6 cellular contexts compared by ENCODE assay signal in genomic region chr21:8449807-8450206, GRCh38.
DNase-seq lines count a peak whose midpoint lies in the region; ATAC-seq and TF ChIP-seq lines count a peak whose summit lies in the region.
"Not testable (repeated sequence)": the region's sequence is repeated elsewhere in the genome, so short reads cannot be mapped to it uniquely, and the experiment has no call there.

No MANE protein-coding gene starts in this region.

- H3K4me3 ChIP-seq in GM23338; lung; aorta (ENCODE audit: low read length in 2 of 2): not testable (repeated sequence)

- intact Hi-C loops in sciatic nerve (cut with DNase I); aorta (cut with DNase I): not testable (repeated sequence)

- H3K4me2 ChIP-seq in GM23338 = not testable (repeated sequence)

- not testable (repeated sequence) for H3K4me3 Mint-ChIP-seq in GM23338

- H4K20me1 ChIP-seq in GM23338 (replicated peaks; ENCODE audit: insufficient read depth) = not testable (repeated sequence)

- not testable (repeated sequence) for H3K4me1 Mint-ChIP-seq in GM23338

- H3K9me2 ChIP-seq in GM23338 (ENCODE audit: insufficient read depth) = not testable (repeated sequence)

- DNase-seq in GM23338 (ENCODE audit: low spot score); lung (ENCODE audit: low spot score); omental fat pad (ENCODE audit: low spot score); sciatic nerve (ENCODE audit: low spot score); aorta: not testable (repeated sequence)

- H3K36me3 Mint-ChIP-seq in GM23338 (ENCODE audit: low read depth) = not testable (repeated sequence)

- not testable (repeated sequence) for H3K27ac Mint-ChIP-seq in GM23338

- not testable (repeated sequence) for H2AFZ ChIP-seq in GM23338

- not testable (repeated sequence) for H3K27me3 ChIP-seq in GM23338 (ENCODE audit: insufficient read depth); lung (ENCODE audit: control insufficient read depth, insufficient read depth); aorta (ENCODE audit: control insufficient read depth in 1 of 2, insufficient read depth in 2 of 2, low read length in 1 of 2)

- not testable (repeated sequence) for TF ChIP-seq CTCF in GM23338 (conservative IDR thresholded peaks at IDR 0.05; ENCODE audit: low read depth in 2 of 2); lung (IDR thresholded peaks at IDR 0.05; ENCODE audit: control extremely low read depth, extremely low read depth); omental fat pad (IDR thresholded peaks at IDR 0.05)

- ATAC-seq in GM23338 (peak; percentile 18), esophagus mucosa (peak; percentile 48), lung (ENCODE audit: insufficient read depth, low FRiP score) (peak; percentile 56), omental fat pad (ENCODE audit: low FRiP score) (peak; percentile 38), sciatic nerve (peak; percentile 64), aorta (ENCODE audit: low FRiP score) (peak; percentile 87)

- H3K9me3 Mint-ChIP-seq in GM23338 = not testable (repeated sequence)

- no CpG with 5 or more reads among the region's 18 CpGs for WGBS in lung, 2 donors
- WGBS in aorta, 2 donors = no CpG with 5 or more reads among the region's 18 CpGs

- not testable (repeated sequence) for H3K27me3 Mint-ChIP-seq in GM23338 (ENCODE audit: insufficient read depth, low read depth, poor library complexity)

- not testable (repeated sequence) for H3K27ac ChIP-seq in GM23338 (ENCODE audit: low read depth); lung (ENCODE audit: low read depth in 1 of 2, low read length in 1 of 2); aorta (ENCODE audit: low read depth in 1 of 2, low read length in 2 of 2)

- not testable (repeated sequence) for H3K36me3 ChIP-seq in GM23338 (ENCODE audit: insufficient read depth); lung (ENCODE audit: control insufficient read depth in 2 of 2, insufficient read depth in 2 of 2, low read length in 2 of 2); aorta (ENCODE audit: control insufficient read depth in 1 of 2, insufficient read depth in 2 of 2, low read length in 1 of 2)

- not testable (repeated sequence) for H3K9me3 ChIP-seq in lung (ENCODE audit: control insufficient read depth in 2 of 2, insufficient read depth in 1 of 2, low read length in 1 of 2); aorta (ENCODE audit: control insufficient read depth, low read length)

- not testable (repeated sequence) for H3K79me2 ChIP-seq in GM23338 (replicated peaks; ENCODE audit: insufficient read depth)

- not testable (repeated sequence) for H3F3A ChIP-seq in GM23338 (replicated peaks; ENCODE audit: low read depth)

- not testable (repeated sequence) for H3K4me1 ChIP-seq in GM23338 (ENCODE audit: insufficient read depth); lung (ENCODE audit: control insufficient read depth in 2 of 2, insufficient read depth in 2 of 2, low read length in 2 of 2); aorta (ENCODE audit: control insufficient read depth in 1 of 2, insufficient read depth in 2 of 2, low read length in 2 of 2)

Comparison
In these comparisons a context has a peak if more than half of its experiments do, and no peak if none do; other contexts are left out.
1. ATAC-seq: peak in every context shown above with its lines; median percentile 87 in aorta; 64 in sciatic nerve; 56 in lung; 48 in esophagus mucosa; 38 in omental fat pad; 18 in GM23338.